ENCODE assay signal across 1 cellular context in the genomic region with DNA sequence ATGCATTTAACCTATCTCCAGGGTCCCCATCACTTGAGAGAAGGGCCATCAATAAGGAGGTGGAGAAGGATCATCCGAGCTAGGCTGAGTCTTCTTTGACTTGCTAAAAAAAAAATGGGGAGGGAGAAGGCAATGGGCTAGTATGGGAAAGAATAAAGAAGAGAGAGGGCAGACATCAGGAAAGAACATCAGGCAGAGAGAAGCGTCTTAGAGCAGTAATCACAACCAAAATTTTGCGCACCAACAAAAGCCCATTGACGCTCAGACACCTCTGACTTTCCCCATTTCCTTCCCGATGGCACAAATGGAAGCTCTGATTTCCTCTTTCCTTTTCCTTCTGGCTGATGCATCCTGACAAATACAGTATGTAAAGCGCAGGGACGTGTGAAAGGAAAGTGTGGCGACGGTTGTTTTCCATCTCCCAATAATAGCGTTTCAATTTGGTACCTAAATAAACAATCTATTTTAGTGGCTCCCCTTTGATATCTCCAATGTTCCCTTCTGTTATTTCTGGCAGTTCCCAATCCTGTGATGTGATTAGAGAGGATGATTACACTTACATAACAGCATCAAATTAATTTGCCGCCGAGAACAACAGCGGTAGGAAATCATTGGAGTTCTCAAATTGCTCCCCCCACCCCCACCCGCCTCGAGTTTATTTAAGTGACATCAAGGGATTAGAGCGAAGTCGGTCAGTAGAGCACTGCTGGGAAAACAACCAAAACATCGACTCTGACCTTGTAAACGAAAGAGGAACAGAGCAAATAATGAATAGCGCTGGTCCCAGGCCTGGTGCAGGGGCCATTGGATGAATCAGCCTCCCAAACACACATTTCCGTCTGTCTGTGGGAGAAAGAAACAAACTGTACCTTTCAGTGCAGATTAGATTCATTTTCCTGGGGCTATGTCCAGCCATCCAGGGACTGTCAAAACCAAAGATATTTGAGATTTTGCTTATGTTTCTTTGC.
A peak's percentile ranks its signal among the peaks of the same experiment; 100 is the strongest.
TF ChIP-seq lines count a peak whose summit lies in the region.

No MANE protein-coding gene starts in this region.

TF ChIP-seq in HepG2, 621 proteins besides CTCF, POLR2A, EP300 and RAD21 (continued from another document and continues in another):
- TF ChIP-seq, protein P1, sequence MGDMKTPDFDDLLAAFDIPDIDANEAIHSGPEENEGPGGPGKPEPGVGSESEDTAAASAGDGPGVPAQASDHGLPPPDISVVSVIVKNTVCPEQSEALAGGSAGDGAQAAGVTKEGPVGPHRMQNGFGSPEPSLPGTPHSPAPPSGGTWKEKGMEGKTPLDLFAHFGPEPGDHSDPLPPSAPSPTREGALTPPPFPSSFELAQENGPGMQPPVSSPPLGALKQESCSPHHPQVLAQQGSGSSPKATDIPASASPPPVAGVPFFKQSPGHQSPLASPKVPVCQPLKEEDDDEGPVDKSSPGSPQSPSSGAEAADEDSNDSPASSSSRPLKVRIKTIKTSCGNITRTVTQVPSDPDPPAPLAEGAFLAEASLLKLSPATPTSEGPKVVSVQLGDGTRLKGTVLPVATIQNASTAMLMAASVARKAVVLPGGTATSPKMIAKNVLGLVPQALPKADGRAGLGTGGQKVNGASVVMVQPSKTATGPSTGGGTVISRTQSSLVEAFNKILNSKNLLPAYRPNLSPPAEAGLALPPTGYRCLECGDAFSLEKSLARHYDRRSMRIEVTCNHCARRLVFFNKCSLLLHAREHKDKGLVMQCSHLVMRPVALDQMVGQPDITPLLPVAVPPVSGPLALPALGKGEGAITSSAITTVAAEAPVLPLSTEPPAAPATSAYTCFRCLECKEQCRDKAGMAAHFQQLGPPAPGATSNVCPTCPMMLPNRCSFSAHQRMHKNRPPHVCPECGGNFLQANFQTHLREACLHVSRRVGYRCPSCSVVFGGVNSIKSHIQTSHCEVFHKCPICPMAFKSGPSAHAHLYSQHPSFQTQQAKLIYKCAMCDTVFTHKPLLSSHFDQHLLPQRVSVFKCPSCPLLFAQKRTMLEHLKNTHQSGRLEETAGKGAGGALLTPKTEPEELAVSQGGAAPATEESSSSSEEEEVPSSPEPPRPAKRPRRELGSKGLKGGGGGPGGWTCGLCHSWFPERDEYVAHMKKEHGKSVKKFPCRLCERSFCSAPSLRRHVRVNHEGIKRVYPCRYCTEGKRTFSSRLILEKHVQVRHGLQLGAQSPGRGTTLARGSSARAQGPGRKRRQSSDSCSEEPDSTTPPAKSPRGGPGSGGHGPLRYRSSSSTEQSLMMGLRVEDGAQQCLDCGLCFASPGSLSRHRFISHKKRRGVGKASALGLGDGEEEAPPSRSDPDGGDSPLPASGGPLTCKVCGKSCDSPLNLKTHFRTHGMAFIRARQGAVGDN (CRISPR knock-in tag; IDR thresholded peaks at IDR 0.05) = no peak
- 0 out of 2 replicates have a peak, but pooled peaks have one; percentile 12 for TF ChIP-seq ELF1 (CRISPR knock-in tag; IDR thresholded peaks at IDR 0.05)
- no peak for TF ChIP-seq ZNF124 (CRISPR knock-in tag; IDR thresholded peaks at IDR 0.05)
- peak; percentile 71; the same call in 1 of the 2 replicates for TF ChIP-seq FOSL1 (CRISPR knock-in tag; IDR thresholded peaks at IDR 0.05; ENCODE audit: borderline replicate concordance)
- TF ChIP-seq, protein P2, sequence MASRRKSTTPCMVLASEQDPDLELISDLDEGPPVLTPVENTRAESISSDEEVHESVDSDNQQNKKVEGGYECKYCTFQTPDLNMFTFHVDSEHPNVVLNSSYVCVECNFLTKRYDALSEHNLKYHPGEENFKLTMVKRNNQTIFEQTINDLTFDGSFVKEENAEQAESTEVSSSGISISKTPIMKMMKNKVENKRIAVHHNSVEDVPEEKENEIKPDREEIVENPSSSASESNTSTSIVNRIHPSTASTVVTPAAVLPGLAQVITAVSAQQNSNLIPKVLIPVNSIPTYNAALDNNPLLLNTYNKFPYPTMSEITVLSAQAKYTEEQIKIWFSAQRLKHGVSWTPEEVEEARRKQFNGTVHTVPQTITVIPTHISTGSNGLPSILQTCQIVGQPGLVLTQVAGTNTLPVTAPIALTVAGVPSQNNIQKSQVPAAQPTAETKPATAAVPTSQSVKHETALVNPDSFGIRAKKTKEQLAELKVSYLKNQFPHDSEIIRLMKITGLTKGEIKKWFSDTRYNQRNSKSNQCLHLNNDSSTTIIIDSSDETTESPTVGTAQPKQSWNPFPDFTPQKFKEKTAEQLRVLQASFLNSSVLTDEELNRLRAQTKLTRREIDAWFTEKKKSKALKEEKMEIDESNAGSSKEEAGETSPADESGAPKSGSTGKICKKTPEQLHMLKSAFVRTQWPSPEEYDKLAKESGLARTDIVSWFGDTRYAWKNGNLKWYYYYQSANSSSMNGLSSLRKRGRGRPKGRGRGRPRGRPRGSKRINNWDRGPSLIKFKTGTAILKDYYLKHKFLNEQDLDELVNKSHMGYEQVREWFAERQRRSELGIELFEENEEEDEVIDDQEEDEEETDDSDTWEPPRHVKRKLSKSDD (CRISPR knock-in tag; IDR thresholded peaks at IDR 0.05; ENCODE audit: low read depth) = 0 out of 2 replicates have a peak, but pooled peaks have one; percentile 48
- TF ChIP-seq ZNF12 (CRISPR knock-in tag; IDR thresholded peaks at IDR 0.05) = no peak
- peak; percentile 70 for TF ChIP-seq KDM6A (CRISPR knock-in tag; IDR thresholded peaks at IDR 0.05; ENCODE audit: low read depth)
- no peak for TF ChIP-seq ZNF296 (CRISPR knock-in tag; conservative IDR thresholded peaks at IDR 0.05)
- TF ChIP-seq ZFP62 (CRISPR knock-in tag; IDR thresholded peaks at IDR 0.05) = no peak
- TF ChIP-seq RELA (CRISPR knock-in tag; IDR thresholded peaks at IDR 0.05) = no peak
- TF ChIP-seq, protein P3, sequence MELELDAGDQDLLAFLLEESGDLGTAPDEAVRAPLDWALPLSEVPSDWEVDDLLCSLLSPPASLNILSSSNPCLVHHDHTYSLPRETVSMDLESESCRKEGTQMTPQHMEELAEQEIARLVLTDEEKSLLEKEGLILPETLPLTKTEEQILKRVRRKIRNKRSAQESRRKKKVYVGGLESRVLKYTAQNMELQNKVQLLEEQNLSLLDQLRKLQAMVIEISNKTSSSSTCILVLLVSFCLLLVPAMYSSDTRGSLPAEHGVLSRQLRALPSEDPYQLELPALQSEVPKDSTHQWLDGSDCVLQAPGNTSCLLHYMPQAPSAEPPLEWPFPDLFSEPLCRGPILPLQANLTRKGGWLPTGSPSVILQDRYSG (CRISPR knock-in tag; IDR thresholded peaks at IDR 0.05) = no peak
- TF ChIP-seq, protein P4, sequence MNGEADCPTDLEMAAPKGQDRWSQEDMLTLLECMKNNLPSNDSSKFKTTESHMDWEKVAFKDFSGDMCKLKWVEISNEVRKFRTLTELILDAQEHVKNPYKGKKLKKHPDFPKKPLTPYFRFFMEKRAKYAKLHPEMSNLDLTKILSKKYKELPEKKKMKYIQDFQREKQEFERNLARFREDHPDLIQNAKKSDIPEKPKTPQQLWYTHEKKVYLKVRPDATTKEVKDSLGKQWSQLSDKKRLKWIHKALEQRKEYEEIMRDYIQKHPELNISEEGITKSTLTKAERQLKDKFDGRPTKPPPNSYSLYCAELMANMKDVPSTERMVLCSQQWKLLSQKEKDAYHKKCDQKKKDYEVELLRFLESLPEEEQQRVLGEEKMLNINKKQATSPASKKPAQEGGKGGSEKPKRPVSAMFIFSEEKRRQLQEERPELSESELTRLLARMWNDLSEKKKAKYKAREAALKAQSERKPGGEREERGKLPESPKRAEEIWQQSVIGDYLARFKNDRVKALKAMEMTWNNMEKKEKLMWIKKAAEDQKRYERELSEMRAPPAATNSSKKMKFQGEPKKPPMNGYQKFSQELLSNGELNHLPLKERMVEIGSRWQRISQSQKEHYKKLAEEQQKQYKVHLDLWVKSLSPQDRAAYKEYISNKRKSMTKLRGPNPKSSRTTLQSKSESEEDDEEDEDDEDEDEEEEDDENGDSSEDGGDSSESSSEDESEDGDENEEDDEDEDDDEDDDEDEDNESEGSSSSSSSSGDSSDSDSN (CRISPR knock-in tag; IDR thresholded peaks at IDR 0.05) = no peak
- TF ChIP-seq CREB1 (IDR thresholded peaks at IDR 0.05) = no peak
- TF ChIP-seq CREB1 (CRISPR knock-in tag; IDR thresholded peaks at IDR 0.05) = peak; percentile 66
- TF ChIP-seq, protein P5, sequence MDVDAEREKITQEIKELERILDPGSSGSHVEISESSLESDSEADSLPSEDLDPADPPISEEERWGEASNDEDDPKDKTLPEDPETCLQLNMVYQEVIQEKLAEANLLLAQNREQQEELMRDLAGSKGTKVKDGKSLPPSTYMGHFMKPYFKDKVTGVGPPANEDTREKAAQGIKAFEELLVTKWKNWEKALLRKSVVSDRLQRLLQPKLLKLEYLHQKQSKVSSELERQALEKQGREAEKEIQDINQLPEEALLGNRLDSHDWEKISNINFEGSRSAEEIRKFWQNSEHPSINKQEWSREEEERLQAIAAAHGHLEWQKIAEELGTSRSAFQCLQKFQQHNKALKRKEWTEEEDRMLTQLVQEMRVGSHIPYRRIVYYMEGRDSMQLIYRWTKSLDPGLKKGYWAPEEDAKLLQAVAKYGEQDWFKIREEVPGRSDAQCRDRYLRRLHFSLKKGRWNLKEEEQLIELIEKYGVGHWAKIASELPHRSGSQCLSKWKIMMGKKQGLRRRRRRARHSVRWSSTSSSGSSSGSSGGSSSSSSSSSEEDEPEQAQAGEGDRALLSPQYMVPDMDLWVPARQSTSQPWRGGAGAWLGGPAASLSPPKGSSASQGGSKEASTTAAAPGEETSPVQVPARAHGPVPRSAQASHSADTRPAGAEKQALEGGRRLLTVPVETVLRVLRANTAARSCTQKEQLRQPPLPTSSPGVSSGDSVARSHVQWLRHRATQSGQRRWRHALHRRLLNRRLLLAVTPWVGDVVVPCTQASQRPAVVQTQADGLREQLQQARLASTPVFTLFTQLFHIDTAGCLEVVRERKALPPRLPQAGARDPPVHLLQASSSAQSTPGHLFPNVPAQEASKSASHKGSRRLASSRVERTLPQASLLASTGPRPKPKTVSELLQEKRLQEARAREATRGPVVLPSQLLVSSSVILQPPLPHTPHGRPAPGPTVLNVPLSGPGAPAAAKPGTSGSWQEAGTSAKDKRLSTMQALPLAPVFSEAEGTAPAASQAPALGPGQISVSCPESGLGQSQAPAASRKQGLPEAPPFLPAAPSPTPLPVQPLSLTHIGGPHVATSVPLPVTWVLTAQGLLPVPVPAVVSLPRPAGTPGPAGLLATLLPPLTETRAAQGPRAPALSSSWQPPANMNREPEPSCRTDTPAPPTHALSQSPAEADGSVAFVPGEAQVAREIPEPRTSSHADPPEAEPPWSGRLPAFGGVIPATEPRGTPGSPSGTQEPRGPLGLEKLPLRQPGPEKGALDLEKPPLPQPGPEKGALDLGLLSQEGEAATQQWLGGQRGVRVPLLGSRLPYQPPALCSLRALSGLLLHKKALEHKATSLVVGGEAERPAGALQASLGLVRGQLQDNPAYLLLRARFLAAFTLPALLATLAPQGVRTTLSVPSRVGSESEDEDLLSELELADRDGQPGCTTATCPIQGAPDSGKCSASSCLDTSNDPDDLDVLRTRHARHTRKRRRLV (CRISPR knock-in tag; IDR thresholded peaks at IDR 0.05) = no peak
- no peak for TF ChIP-seq ARHGAP35 (CRISPR knock-in tag; IDR thresholded peaks at IDR 0.05; ENCODE audit: borderline replicate concordance)
- TF ChIP-seq, protein P6, sequence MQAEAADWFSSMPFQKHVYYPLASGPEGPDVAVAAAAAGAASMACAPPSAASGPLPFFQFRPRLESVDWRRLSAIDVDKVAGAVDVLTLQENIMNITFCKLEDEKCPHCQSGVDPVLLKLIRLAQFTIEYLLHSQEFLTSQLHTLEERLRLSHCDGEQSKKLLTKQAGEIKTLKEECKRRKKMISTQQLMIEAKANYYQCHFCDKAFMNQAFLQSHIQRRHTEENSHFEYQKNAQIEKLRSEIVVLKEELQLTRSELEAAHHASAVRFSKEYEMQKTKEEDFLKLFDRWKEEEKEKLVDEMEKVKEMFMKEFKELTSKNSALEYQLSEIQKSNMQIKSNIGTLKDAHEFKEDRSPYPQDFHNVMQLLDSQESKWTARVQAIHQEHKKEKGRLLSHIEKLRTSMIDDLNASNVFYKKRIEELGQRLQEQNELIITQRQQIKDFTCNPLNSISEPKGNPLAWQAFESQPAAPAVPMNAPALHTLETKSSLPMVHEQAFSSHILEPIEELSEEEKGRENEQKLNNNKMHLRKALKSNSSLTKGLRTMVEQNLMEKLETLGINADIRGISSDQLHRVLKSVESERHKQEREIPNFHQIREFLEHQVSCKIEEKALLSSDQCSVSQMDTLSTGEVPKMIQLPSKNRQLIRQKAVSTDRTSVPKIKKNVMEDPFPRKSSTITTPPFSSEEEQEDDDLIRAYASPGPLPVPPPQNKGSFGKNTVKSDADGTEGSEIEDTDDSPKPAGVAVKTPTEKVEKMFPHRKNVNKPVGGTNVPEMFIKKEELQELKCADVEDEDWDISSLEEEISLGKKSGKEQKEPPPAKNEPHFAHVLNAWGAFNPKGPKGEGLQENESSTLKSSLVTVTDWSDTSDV (CRISPR knock-in tag; IDR thresholded peaks at IDR 0.05) = no peak
- TF ChIP-seq CCDC6 (CRISPR knock-in tag; IDR thresholded peaks at IDR 0.05) = no peak
- no peak for TF ChIP-seq ZNF446 (CRISPR knock-in tag; IDR thresholded peaks at IDR 0.05)
- no peak for TF ChIP-seq ZNF850 (CRISPR knock-in tag; conservative IDR thresholded peaks at IDR 0.05)
- TF ChIP-seq, protein P7, sequence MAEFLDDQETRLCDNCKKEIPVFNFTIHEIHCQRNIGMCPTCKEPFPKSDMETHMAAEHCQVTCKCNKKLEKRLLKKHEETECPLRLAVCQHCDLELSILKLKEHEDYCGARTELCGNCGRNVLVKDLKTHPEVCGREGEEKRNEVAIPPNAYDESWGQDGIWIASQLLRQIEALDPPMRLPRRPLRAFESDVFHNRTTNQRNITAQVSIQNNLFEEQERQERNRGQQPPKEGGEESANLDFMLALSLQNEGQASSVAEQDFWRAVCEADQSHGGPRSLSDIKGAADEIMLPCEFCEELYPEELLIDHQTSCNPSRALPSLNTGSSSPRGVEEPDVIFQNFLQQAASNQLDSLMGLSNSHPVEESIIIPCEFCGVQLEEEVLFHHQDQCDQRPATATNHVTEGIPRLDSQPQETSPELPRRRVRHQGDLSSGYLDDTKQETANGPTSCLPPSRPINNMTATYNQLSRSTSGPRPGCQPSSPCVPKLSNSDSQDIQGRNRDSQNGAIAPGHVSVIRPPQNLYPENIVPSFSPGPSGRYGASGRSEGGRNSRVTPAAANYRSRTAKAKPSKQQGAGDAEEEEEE (CRISPR knock-in tag; IDR thresholded peaks at IDR 0.05; ENCODE audit: borderline replicate concordance) = no peak
- TF ChIP-seq ZSCAN31 (CRISPR knock-in tag; IDR thresholded peaks at IDR 0.05; ENCODE audit: low read depth) = no peak
- TF ChIP-seq JUN (CRISPR knock-in tag; IDR thresholded peaks at IDR 0.05) = peak; percentile 83
